In the genomic region with DNA sequence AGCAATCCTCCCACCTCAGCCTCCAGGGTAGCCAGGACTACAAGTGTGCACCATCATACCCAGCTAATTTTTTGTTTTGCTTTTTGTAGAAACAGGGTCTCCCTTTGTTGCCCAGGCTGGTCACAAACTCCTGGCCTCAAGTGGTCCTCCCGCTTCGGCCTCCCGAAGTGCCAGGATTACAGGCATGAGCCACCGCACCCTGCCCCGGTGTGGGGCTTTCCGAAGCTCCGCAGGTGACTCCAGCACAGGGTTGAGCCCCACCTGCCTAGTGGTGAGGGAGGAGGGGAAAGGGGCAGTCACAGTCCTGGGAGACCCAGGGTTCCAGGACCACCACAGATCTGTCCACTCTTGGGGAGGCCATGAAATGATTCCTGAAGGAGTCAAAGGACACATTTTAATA, we compare ENCODE assay signal across 16 cellular contexts. TPM values are rescaled to one million over a fixed set of nuclear protein-coding genes. Genes with fewer than 3 reads are reported as not detected.
DNase-seq lines count a peak whose midpoint lies in the region; ATAC-seq and TF ChIP-seq lines count a peak whose summit lies in the region.
"Had no signal": no experiment of that assay in that cellular context is flagged by ENCODE, and none has a peak within 500 bp of the region (broad histone marks: within the 10 kb centered on the region; RNA-seq: fewer than 3 reads in every experiment).

No MANE protein-coding gene starts in this region.

- POLR2A ChIA-PET in A673 (lab: Charles Lee; ENCODE audit: low non-redundant PET): no interaction called here

- no peaks in the 10 kb centered on the region for H3K4me1 ChIP-seq in Loucy (ENCODE audit: insufficient read depth, low read length, poor library complexity, severe bottlenecking)
- peaks cover 0 to 32% (median 10%) of the 10 kb centered on the region in 3 donors for H3K4me1 ChIP-seq in gastroesophageal sphincter
- peaks cover 3% of the 10 kb centered on the region for H3K4me1 ChIP-seq in psoas muscle
- H3K4me1 ChIP-seq in A673 (ENCODE audit: insufficient read depth, low read length, poor library complexity, severe bottlenecking): no peaks in the 10 kb centered on the region
- H3K4me1 ChIP-seq: colonic mucosa had no signal

- H3K79me2 ChIP-seq in Loucy (ENCODE audit: insufficient read depth, low read length): no peaks in the 10 kb centered on the region

- no peaks in the 10 kb centered on the region for H3K9me3 ChIP-seq in Loucy (ENCODE audit: insufficient read depth, low read depth, low read length)
- no peaks in the 10 kb centered on the region for H3K9me3 ChIP-seq in gastroesophageal sphincter
- H3K9me3 ChIP-seq in psoas muscle: no peaks in the 10 kb centered on the region
- H3K9me3 ChIP-seq in A673 (ENCODE audit: low read depth, low read length, poor library complexity, severe bottlenecking): no peaks in the 10 kb centered on the region
- H3K9me3 ChIP-seq: colonic mucosa, gastrocnemius medialis, tibial artery had no signal

- H3K9me2 ChIP-seq in Loucy (replicated peaks; ENCODE audit: low read depth, low read length): no peaks in the 10 kb centered on the region

- TF ChIP-seq EP300 in gastroesophageal sphincter (IDR thresholded peaks at IDR 0.05): no peak

- TF ChIP-seq POLR2A in gastroesophageal sphincter (IDR thresholded peaks at IDR 0.05): no peak

- H4K20me1 ChIP-seq in Loucy (ENCODE audit: insufficient read depth, low read length, poor library complexity, severe bottlenecking): no peaks in the 10 kb centered on the region

- no peak overlapping the region for H3K27ac ChIP-seq in gastroesophageal sphincter
- no peak overlapping the region for H3K27ac ChIP-seq in psoas muscle
- no peak overlapping the region for H3K27ac ChIP-seq in A673 (ENCODE audit: low read depth, low read length, poor library complexity, severe bottlenecking)
- H3K27ac ChIP-seq: colonic mucosa, SK-N-MC, tibial artery had no signal

- no peak overlapping the region for H3K9ac ChIP-seq in Loucy (ENCODE audit: low read depth, low read length, poor library complexity, severe bottlenecking)

- no peak overlapping the region for H3K4me2 ChIP-seq in Loucy (ENCODE audit: low read depth, low read length, poor library complexity, severe bottlenecking)

- no TSS peak for BruUV-seq in A673 (replicated peaks; lab: Mats Ljungman, UMichigan)

- no CpG with 5 or more reads among the region's 7 CpGs for WGBS in gastroesophageal sphincter (ENCODE audit: low coverage in 1 of 2), 2 donors
- WGBS in psoas muscle, 3 donors: 81 to 97% (median 95%) methylated on average over 6 to 7 of the region's 7 CpGs

- DNase-seq in psoas muscle (no peak), cortex of kidney (lab: John Stamatoyannopoulos, UW) (no peak), RKO (ENCODE audit: low spot score) (no peak), A673 (ENCODE audit: low spot score) (no peak)

- H3K27me3 ChIP-seq in Loucy (ENCODE audit: insufficient read depth, low read length, poor library complexity, severe bottlenecking): no peaks in the 10 kb centered on the region
- H3K27me3 ChIP-seq in gastroesophageal sphincter: no peaks in the 10 kb centered on the region
- no peaks in the 10 kb centered on the region for H3K27me3 ChIP-seq in psoas muscle (ENCODE audit: insufficient read depth in 3 of 3, low read length in 2 of 3)
- H3K27me3 ChIP-seq in A673 (replicated peaks; ENCODE audit: insufficient read depth, low read depth, low read length, poor library complexity): no peaks in the 10 kb centered on the region
- H3K27me3 ChIP-seq: colonic mucosa, gastrocnemius medialis, tibial artery had no signal

- no peak overlapping the region for H3K4me3 ChIP-seq in Loucy (ENCODE audit: low read length, poor library complexity, severe bottlenecking)
- no peak overlapping the region for H3K4me3 ChIP-seq in gastroesophageal sphincter
- no peak overlapping the region for H3K4me3 ChIP-seq in psoas muscle
- H3K4me3 ChIP-seq in A673 (ENCODE audit: low read depth, low read length, poor library complexity, severe bottlenecking): no peak overlapping the region
- H3K4me3 ChIP-seq: colonic mucosa, K562, tibial artery had no signal

- peak overlapping the region; percentile 64 for H2AFZ ChIP-seq in Loucy (ENCODE audit: low read length)

- ATAC-seq in GM18498 (IDR thresholded peaks at IDR 0.05; ENCODE audit: unreplicated experiment) (peak; percentile 6), gastroesophageal sphincter (peak; percentile 1), psoas muscle (peak in 3 of 4 donors; percentile 4 to 8 (median 4)), GM21390 (IDR thresholded peaks at IDR 0.05; ENCODE audit: unreplicated experiment) (no peak)

- TF ChIP-seq CTCF in Loucy (conservative IDR thresholded peaks at IDR 0.05; ENCODE audit: low read length) (no peak), gastroesophageal sphincter (IDR thresholded peaks at IDR 0.05) (no peak), psoas muscle (IDR thresholded peaks at IDR 0.05) (no peak), A673 (conservative IDR thresholded peaks at IDR 0.05; ENCODE audit: low read depth, low read length) (no peak)

- intact Hi-C loops in psoas muscle (cut with DNase I): no loop called here
- intact Hi-C loops in A673 (cut with micrococcal nuclease; ENCODE audit: unreplicated experiment): no loop called here

- H3K36me3 ChIP-seq in Loucy (ENCODE audit: insufficient read depth, low read length): no peaks in the 10 kb centered on the region
- no peaks in the 10 kb centered on the region for H3K36me3 ChIP-seq in gastroesophageal sphincter
- no peaks in the 10 kb centered on the region for H3K36me3 ChIP-seq in psoas muscle (ENCODE audit: insufficient read depth in 1 of 2, low read depth in 1 of 2)
- H3K36me3 ChIP-seq in A673 (ENCODE audit: insufficient read depth, low read length, poor library complexity, severe bottlenecking): no peaks in the 10 kb centered on the region
- H3K36me3 ChIP-seq: colonic mucosa, gastrocnemius medialis, tibial artery had no signal

- no peaks in the 10 kb centered on the region for H3F3A ChIP-seq in Loucy (ENCODE audit: low read depth)

- CTCF ChIA-PET in A673 (lab: Charles Lee): interaction anchor here (0.5 to 2.0 kb wide), 20 partner anchors 9 to 527 kb away, joined by 3 to 62 read pairs (median 4); a partner anchor contains a TSS

RNA-seq across cellular contexts. Expression of a gene that starts 5.2 kb away (rescaled TPM):
- not detected for total RNA-seq in gastroesophageal sphincter
- not detected for total RNA-seq in psoas muscle
- polyA plus RNA-seq in psoas muscle: not detected
- total RNA-seq in A673 (2021): not detected in 2 replicates
- total RNA-seq: colonic mucosa, G401, gastrocnemius medialis, K562, left cardiac atrium had no signal
- polyA plus RNA-seq: K562, neural cell had no signal

RNA-seq across cellular contexts. Expression of a gene that starts 19.0 kb away (rescaled TPM):
- total RNA-seq in gastroesophageal sphincter (1 to 10 TPM in 3 of 4 donors, under 1 TPM in 1; 0.81 to 6.7 (median 3.2) TPM), psoas muscle (1 to 10 TPM; 1.1 to 1.5 (median 1.2) TPM), A673 (2021) (0.62 TPM in 1 of 2 replicates, not detected in the other)
- polyA plus RNA-seq in psoas muscle: 1 to 10 TPM in 1 of 3 donors, under 1 TPM in 2; 0.52 to 1.3 (median 0.80) TPM
- total RNA-seq: G401 had no signal
- polyA plus RNA-seq: K562, neural cell had no signal

RNA-seq across cellular contexts. Expression of a gene that starts 55.8 kb away (rescaled TPM):
- total RNA-seq in gastroesophageal sphincter (100 to 1,000 TPM; 164 to 225 (median 179) TPM), psoas muscle (100 to 1,000 TPM in 1 of 4 donors, 10 to 100 TPM in 3; 91.9 to 108 (median 93.4) TPM), A673 (2021) (69.3 and 71.8 TPM in 2 replicates)
- polyA plus RNA-seq in psoas muscle: 10 to 100 TPM; 42.3 to 62.6 (median 50.4) TPM
